8 cellular contexts compared by ENCODE assay signal in the genomic region with DNA sequence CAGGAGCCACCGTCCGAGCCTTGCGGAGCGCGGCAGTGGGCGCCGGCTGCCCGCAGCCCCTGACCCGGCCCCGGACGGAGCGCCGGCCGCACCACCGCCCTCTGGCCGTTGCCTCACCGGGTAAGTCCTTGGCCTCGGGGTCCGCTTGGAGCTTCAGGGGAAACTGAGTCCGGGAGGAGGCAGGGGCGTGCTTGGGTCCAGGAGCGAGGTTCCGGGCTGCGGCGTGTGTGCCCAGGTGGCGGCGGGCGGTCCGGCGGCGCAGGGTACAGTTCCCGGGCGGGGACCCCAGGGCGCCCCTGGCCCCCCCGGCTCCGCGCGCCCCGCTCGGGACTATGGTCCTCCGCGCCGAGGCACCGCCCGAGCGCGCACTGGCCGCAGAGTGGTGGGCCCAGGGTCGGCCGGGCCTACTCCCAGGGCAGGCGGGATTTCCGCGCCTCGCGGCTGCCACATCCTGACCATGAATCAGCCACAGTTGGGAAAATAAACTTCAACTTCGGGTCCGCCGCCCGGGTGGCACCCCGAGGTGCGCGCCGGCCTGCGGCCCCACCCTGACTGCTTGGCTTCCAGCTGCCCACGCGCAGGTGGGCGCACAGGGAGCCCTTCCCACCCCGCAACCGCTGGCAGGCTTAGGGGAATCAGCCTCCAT. TPM values are rescaled to one million over a fixed set of nuclear protein-coding genes. Genes with fewer than 3 reads are reported as not detected.
DNase-seq lines count a peak whose midpoint lies in the region; ATAC-seq and TF ChIP-seq lines count a peak whose summit lies in the region.

No MANE protein-coding gene starts in this region.

- H3K36me3 Mint-ChIP-seq in CD4-positive, CD25-positive, alpha-beta regulatory T cell, result no peaks in the 10 kb centered on the region

- H3K4me1 Mint-ChIP-seq in CD4-positive, CD25-positive, alpha-beta regulatory T cell, result peaks cover 0 to 73% (median 21%) of the 10 kb centered on the region in 4 donors

- no peaks in the 10 kb centered on the region for H3K27me3 ChIP-seq in CD4-positive, CD25-positive, alpha-beta regulatory T cell (ENCODE audit: control insufficient read depth, insufficient read depth, low read length)
- H3K27me3 ChIP-seq in HUES48 (ENCODE audit: control insufficient read depth, insufficient read depth, low read length), result no peaks in the 10 kb centered on the region
- peaks cover 0 to 25% of the 10 kb centered on the region in 2 donors for H3K27me3 ChIP-seq in left lung
- H3K27me3 ChIP-seq in thyroid gland, result no peaks in the 10 kb centered on the region

- no peaks in the 10 kb centered on the region for H3K36me3 ChIP-seq in CD4-positive, CD25-positive, alpha-beta regulatory T cell (ENCODE audit: control insufficient read depth, insufficient read depth, low read length)
- H3K36me3 ChIP-seq in HUES48 (ENCODE audit: control insufficient read depth, insufficient read depth, low read length) (no peaks in the 10 kb centered on the region), left lung (peaks cover 0 to 10% of the 10 kb centered on the region in 2 donors), thyroid gland (no peaks in the 10 kb centered on the region)

- no peak for TF ChIP-seq CTCF in astrocyte of the spinal cord (IDR thresholded peaks at IDR 0.05; ENCODE audit: low read depth, low read length)
- no peak for TF ChIP-seq CTCF in left lung (IDR thresholded peaks at IDR 0.05)
- TF ChIP-seq CTCF in thyroid gland (IDR thresholded peaks at IDR 0.05), result no peak

- peak overlapping the region; percentile 37; the same call in 1 of the 2 replicates for H3K9ac ChIP-seq in HUES48 (ENCODE audit: low read depth, low read length)

- in situ Hi-C loops in astrocyte of the spinal cord (cut with HindIII; ENCODE audit: low sequenced_read_pairs), result no loop called here

- H3K27ac ChIP-seq in CD4-positive, CD25-positive, alpha-beta regulatory T cell (ENCODE audit: insufficient read depth, low read length, poor library complexity, severe bottlenecking), result peak overlapping the region; percentile 57
- H3K27ac ChIP-seq in HUES48 (ENCODE audit: low read depth, low read length) (no peak overlapping the region), left lung (peak overlapping the region; percentile 62 to 74), thyroid gland (peak overlapping the region; percentile 27 to 84 (median 41))

- DNase-seq in CD4-positive, CD25-positive, alpha-beta regulatory T cell, result no peak
- DNase-seq in astrocyte of the spinal cord (ENCODE audit: low read depth, low spot score) (no peak), left lung (no peak), thyroid gland (no peak), MV-4-11 (lab: John Stamatoyannopoulos, UW) (no peak), NCI-H1048 (lab: John Stamatoyannopoulos, UW) (no peak)

- 3 to 13% methylated on average over 3 to 13 of the region's 69 CpGs for WGBS in thyroid gland, 2 donors

- TF ChIP-seq POLR2A in thyroid gland (IDR thresholded peaks at IDR 0.05), result peak; percentile 21 to 30

- intact Hi-C loops in left lung (cut with DNase I), result no loop called here
- intact Hi-C loops in thyroid gland (cut with DNase I), result no loop called here

- peaks cover 84% of the 10 kb centered on the region for H3K4me1 ChIP-seq in CD4-positive, CD25-positive, alpha-beta regulatory T cell (ENCODE audit: control insufficient read depth, insufficient read depth, low read length, poor library complexity, severe bottlenecking)
- H3K4me1 ChIP-seq in HUES48 (ENCODE audit: control insufficient read depth, insufficient read depth, low read length) (peaks cover 43% of the 10 kb centered on the region), left lung (peaks cover 27 to 78% of the 10 kb centered on the region in 2 donors), thyroid gland (peaks cover 29 to 42% of the 10 kb centered on the region in 2 donors)

- no peaks in the 10 kb centered on the region for H3K27me3 Mint-ChIP-seq in CD4-positive, CD25-positive, alpha-beta regulatory T cell

- H3K4me3 ChIP-seq in CD4-positive, CD25-positive, alpha-beta regulatory T cell (ENCODE audit: low read depth, low read length), result peak overlapping the region; percentile 42
- H3K4me3 ChIP-seq in HUES48 (ENCODE audit: low read depth, low read length), result peak overlapping the region; percentile 70
- H3K4me3 ChIP-seq in astrocyte of the spinal cord (ENCODE audit: low read depth, low read length), result peak overlapping the region; percentile 60
- H3K4me3 ChIP-seq in left lung, result peak overlapping the region; percentile 92 to 94
- H3K4me3 ChIP-seq in thyroid gland (replicated peaks in 1 of 3), result peak overlapping the region; percentile 72 to 93 (median 85)

- H3K9me3 Mint-ChIP-seq in CD4-positive, CD25-positive, alpha-beta regulatory T cell, result no peaks in the 10 kb centered on the region

- H3K9me3 ChIP-seq in CD4-positive, CD25-positive, alpha-beta regulatory T cell (ENCODE audit: control insufficient read depth in 2 of 2, low read length in 2 of 2), result no peaks in the 10 kb centered on the region
- no peaks in the 10 kb centered on the region for H3K9me3 ChIP-seq in HUES48 (ENCODE audit: control insufficient read depth, insufficient read depth, low read length)
- no peaks in the 10 kb centered on the region for H3K9me3 ChIP-seq in left lung
- H3K9me3 ChIP-seq in thyroid gland, result no peaks in the 10 kb centered on the region

- ATAC-seq in CD4-positive, CD25-positive, alpha-beta regulatory T cell (ENCODE audit: low read depth in 2 of 2), result peak in 1 of 2 donors; percentile 7
- peak; percentile 2 for ATAC-seq in left lung
- ATAC-seq in GM21381 (IDR thresholded peaks at IDR 0.05; ENCODE audit: unreplicated experiment), result no peak

- H3K4me3 Mint-ChIP-seq in CD4-positive, CD25-positive, alpha-beta regulatory T cell, result peak overlapping the region; percentile 63 to 87 (median 85)

- H3K27ac Mint-ChIP-seq in CD4-positive, CD25-positive, alpha-beta regulatory T cell, result peak overlapping the region in 2 of 3 donors; percentile 15 to 31

RNA-seq across cellular contexts. Expression of gene INF2, which starts 0.3 kb away (rescaled TPM):
- total RNA-seq in CD4-positive, CD25-positive, alpha-beta regulatory T cell, result 74.3 TPM
- 1 to 10 TPM; 4.2 to 8.9 (median 6.6) TPM for polyA plus RNA-seq in CD4-positive, CD25-positive, alpha-beta regulatory T cell
- total RNA-seq in left lung (100 to 1,000 TPM; 111 to 120 TPM), thyroid gland (10 to 100 TPM; 35.1 to 54.7 (median 42.5) TPM)

RNA-seq across cellular contexts. Expression of gene ADSS1, which starts 34.3 kb away (rescaled TPM):
- total RNA-seq in CD4-positive, CD25-positive, alpha-beta regulatory T cell, result 1.9 TPM
- 1 to 10 TPM in 2 of 4 donors, under 1 TPM in 2; 0.10 to 1.7 (median 1.0) TPM for polyA plus RNA-seq in CD4-positive, CD25-positive, alpha-beta regulatory T cell
- total RNA-seq in left lung (1 to 10 TPM; 5.2 to 5.3 TPM), thyroid gland (10 to 100 TPM; 13.6 to 26.2 (median 18.9) TPM)

Comparison
In these comparisons a context has a peak if more than half of its experiments do, and no peak if none do; other contexts are left out.
1. H3K4me3 ChIP-seq: peak in every context shown above with its lines; median percentile 93 in left lung; 85 in thyroid gland; 70 in HUES48; 60 in astrocyte of the spinal cord; 42 in CD4-positive, CD25-positive, alpha-beta regulatory T cell.